Comparison of ENCODE assay signal across 3 cellular contexts in genomic region chr3:117609330-117609729, GRCh38.
TF ChIP-seq lines count a peak whose summit lies in the region.

No MANE protein-coding gene starts in this region.

TF ChIP-seq in A549, 52 proteins besides CTCF, POLR2A, EP300 and RAD21 (continued from another document):
- TF ChIP-seq MAFK (IDR thresholded peaks at IDR 0.05; ENCODE audit: partially characterized antibody) (peak; percentile 90), CHD2 (IDR thresholded peaks at IDR 0.05; ENCODE audit: low read length, partially characterized antibody) (no peak)

TF ChIP-seq in WTC11, 78 proteins besides CTCF, POLR2A, EP300 and RAD21 (continued from another document):
- TF ChIP-seq ELF4 (CRISPR knock-in tag; IDR thresholded peaks at IDR 0.05; ENCODE audit: low read depth) (no peak), NFYB (CRISPR knock-in tag; conservative IDR thresholded peaks at IDR 0.05; ENCODE audit: low read depth) (peak; percentile 48; the same call in 1 of the 2 replicates)
TF ChIP-seq in WTC11: peak in this region for 1.

TF ChIP-seq in endothelial cell of umbilical vein, 7 proteins besides CTCF, POLR2A, EP300 and RAD21 (continued from another document):
- TF ChIP-seq POLR2AphosphoS5 (IDR thresholded peaks at IDR 0.05; ENCODE audit: insufficient read depth, low read depth, low read length) = no peak
- TF ChIP-seq JUN (IDR thresholded peaks at IDR 0.05; ENCODE audit: borderline replicate concordance, insufficient read depth, insufficient read length, low read depth) = no peak
- TF ChIP-seq MAX (IDR thresholded peaks at IDR 0.05; ENCODE audit: insufficient read depth, insufficient read length) = no peak
